ENCODE assay signal across 7 cellular contexts in the genomic region with DNA sequence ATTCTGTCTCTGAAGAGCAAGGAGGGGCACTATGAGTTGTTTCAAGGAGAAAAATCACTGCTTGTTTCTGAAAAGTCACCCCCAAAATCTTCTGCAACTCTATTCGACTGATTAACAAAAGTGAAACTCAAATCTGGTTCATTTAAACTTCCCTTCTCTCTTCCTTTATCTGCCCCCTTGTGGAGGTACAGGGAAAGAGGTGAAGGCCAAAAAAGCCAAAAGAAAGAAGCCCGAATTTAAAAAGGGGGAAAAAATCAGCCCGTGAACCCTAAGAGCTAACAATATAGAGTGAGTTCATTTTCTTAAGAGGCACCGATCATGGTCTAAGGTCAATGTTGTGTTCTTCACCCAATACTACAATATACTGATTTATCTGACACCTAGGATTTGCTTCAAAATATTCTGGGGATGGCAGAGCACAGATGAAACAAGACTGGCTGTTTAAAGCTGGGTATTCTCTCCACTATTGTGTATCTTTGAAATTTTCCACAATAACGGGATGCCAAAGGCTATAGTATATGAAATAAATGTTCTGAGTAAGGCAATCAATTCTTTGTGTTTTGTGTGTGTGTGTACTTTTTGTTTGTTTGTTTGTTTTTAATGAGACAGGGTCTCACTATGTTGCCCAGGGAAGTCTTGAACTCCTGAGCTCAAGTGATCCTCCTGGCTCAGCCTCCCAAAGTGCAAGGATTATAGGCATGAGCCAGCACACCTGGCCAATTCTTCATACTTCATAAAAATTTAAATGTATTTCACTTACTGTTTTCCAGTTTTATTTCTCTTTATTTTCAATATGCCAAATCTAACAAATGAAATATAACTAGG. TPM values are rescaled to one million over a fixed set of nuclear protein-coding genes. Genes with fewer than 3 reads are reported as not detected.
DNase-seq lines count a peak whose midpoint lies in the region; ATAC-seq and TF ChIP-seq lines count a peak whose summit lies in the region.

No MANE protein-coding gene starts in this region.

- no peaks in the 10 kb centered on the region for H3K36me3 ChIP-seq in neural cell (ENCODE audit: insufficient read depth, low read length)

- no peaks in the 10 kb centered on the region for H3K9me3 Mint-ChIP-seq in activated CD4-positive, alpha-beta memory T cell treated with anti-CD3 and anti-CD28 coated beads for 36 hours

- TF ChIP-seq EP300 in neural cell (conservative IDR thresholded peaks at IDR 0.05; ENCODE audit: poor library complexity, severe bottlenecking) = no peak

- H3F3A ChIP-seq in neural cell (ENCODE audit: insufficient read depth, low read length, poor library complexity, severe bottlenecking) = no peaks in the 10 kb centered on the region

- peaks cover 7% of the 10 kb centered on the region for H3K36me3 Mint-ChIP-seq in activated CD4-positive, alpha-beta memory T cell treated with anti-CD3 and anti-CD28 coated beads for 36 hours

- peak overlapping the region; percentile 5 for H3K27ac Mint-ChIP-seq in activated CD4-positive, alpha-beta memory T cell treated with anti-CD3 and anti-CD28 coated beads for 36 hours

- no peak overlapping the region for H2AFZ ChIP-seq in neural cell (ENCODE audit: low read depth, low read length)

- POLR2A ChIA-PET in activated CD4-positive, alpha-beta memory T cell treated with anti-CD3 and anti-CD28 coated beads for 36 hours (lab: Charles Lee) = interaction anchor here (0.9 kb wide), 1 partner anchor 333 kb away, joined by 3 read pairs; no protein-coding TSS in a partner anchor

- no peak overlapping the region for H3K4me2 ChIP-seq in neural cell (ENCODE audit: low read length)

- no peaks in the 10 kb centered on the region for H3K9me2 ChIP-seq in neural cell (ENCODE audit: insufficient read depth, low read length)

- no peaks in the 10 kb centered on the region for H3K27me3 ChIP-seq in neural cell (ENCODE audit: insufficient read depth, low read depth, low read length)

- no peak overlapping the region for H3K4me3 Mint-ChIP-seq in activated CD4-positive, alpha-beta memory T cell treated with anti-CD3 and anti-CD28 coated beads for 36 hours

- H3K4me3 ChIP-seq in neural cell (ENCODE audit: low read length) = no peak overlapping the region

- H3K9me3 ChIP-seq in neural cell (ENCODE audit: low read length) = no peaks in the 10 kb centered on the region

- peak; percentile 52 for TF ChIP-seq CTCF in neural cell (IDR thresholded peaks at IDR 0.05; ENCODE audit: poor library complexity, severe bottlenecking)

- CTCF ChIA-PET in activated CD4-positive, alpha-beta memory T cell treated with anti-CD3 and anti-CD28 coated beads for 36 hours (lab: Charles Lee) = interaction anchor here (0.6 to 2.7 kb wide), 28 partner anchors 9 to 649 kb away, joined by 3 to 52 read pairs (median 6); a partner anchor contains a TSS

- H3K27ac ChIP-seq in neural cell (ENCODE audit: low read length) = no peak overlapping the region

- peak; percentile 29 for DNase-seq in DMS53 treated with DMSO at 0.1 percent for 48 hours (lab: John Stamatoyannopoulos, UW; ENCODE audit: unreplicated experiment)
- DNase-seq in NCI-H2107 (lab: John Stamatoyannopoulos, UW) = peak; percentile 15
- DNase-seq in activated CD4-positive, alpha-beta memory T cell treated with anti-CD3 and anti-CD28 coated beads for 36 hours = peak; percentile 13
- peak; percentile 51 for DNase-seq in fibroblast of gingiva (ENCODE audit: low read depth)

- no peaks in the 10 kb centered on the region for H4K20me1 ChIP-seq in neural cell (ENCODE audit: insufficient read depth)

- H3K27me3 Mint-ChIP-seq in activated CD4-positive, alpha-beta memory T cell treated with anti-CD3 and anti-CD28 coated beads for 36 hours = no peaks in the 10 kb centered on the region

- ATAC-seq in GM21447 (IDR thresholded peaks at IDR 0.05; ENCODE audit: unreplicated experiment) (peak; percentile 83), GM21576 (IDR thresholded peaks at IDR 0.05; ENCODE audit: unreplicated experiment) (no peak)

- peak; percentile 40 for TF ChIP-seq RAD21 in neural cell (conservative IDR thresholded peaks at IDR 0.05)

- H3K4me1 Mint-ChIP-seq in activated CD4-positive, alpha-beta memory T cell treated with anti-CD3 and anti-CD28 coated beads for 36 hours (ENCODE audit: low read depth) = peaks cover 11% of the 10 kb centered on the region

- intact Hi-C loops in activated CD4-positive, alpha-beta memory T cell treated with anti-CD3 and anti-CD28 coated beads for 36 hours (cut with micrococcal nuclease) = loop anchor here (1.0 to 2.0 kb wide), 5 partner anchors 55 to 646 kb away; a partner anchor contains a TSS

- H3K9ac ChIP-seq in neural cell (ENCODE audit: low read length) = no peak overlapping the region

- no peaks in the 10 kb centered on the region for H3K79me2 ChIP-seq in neural cell (replicated peaks; ENCODE audit: insufficient read depth, low read length)

TF ChIP-seq in neural cell, 6 proteins besides CTCF, POLR2A, EP300 and RAD21:
- TF ChIP-seq SMC3 (conservative IDR thresholded peaks at IDR 0.05; ENCODE audit: poor library complexity) (peak; percentile 56), POLR2AphosphoS5 (IDR thresholded peaks at IDR 0.05) (no peak), MXI1 (conservative IDR thresholded peaks at IDR 0.05; ENCODE audit: poor library complexity, severe bottlenecking) (no peak), EZH2 (IDR thresholded peaks at IDR 0.05; ENCODE audit: borderline replicate concordance, insufficient read depth, low read length, poor library complexity, severe bottlenecking) (no peak), TAF1 (IDR thresholded peaks at IDR 0.05; ENCODE audit: low read depth) (no peak)
- TF ChIP-seq, protein P1, sequence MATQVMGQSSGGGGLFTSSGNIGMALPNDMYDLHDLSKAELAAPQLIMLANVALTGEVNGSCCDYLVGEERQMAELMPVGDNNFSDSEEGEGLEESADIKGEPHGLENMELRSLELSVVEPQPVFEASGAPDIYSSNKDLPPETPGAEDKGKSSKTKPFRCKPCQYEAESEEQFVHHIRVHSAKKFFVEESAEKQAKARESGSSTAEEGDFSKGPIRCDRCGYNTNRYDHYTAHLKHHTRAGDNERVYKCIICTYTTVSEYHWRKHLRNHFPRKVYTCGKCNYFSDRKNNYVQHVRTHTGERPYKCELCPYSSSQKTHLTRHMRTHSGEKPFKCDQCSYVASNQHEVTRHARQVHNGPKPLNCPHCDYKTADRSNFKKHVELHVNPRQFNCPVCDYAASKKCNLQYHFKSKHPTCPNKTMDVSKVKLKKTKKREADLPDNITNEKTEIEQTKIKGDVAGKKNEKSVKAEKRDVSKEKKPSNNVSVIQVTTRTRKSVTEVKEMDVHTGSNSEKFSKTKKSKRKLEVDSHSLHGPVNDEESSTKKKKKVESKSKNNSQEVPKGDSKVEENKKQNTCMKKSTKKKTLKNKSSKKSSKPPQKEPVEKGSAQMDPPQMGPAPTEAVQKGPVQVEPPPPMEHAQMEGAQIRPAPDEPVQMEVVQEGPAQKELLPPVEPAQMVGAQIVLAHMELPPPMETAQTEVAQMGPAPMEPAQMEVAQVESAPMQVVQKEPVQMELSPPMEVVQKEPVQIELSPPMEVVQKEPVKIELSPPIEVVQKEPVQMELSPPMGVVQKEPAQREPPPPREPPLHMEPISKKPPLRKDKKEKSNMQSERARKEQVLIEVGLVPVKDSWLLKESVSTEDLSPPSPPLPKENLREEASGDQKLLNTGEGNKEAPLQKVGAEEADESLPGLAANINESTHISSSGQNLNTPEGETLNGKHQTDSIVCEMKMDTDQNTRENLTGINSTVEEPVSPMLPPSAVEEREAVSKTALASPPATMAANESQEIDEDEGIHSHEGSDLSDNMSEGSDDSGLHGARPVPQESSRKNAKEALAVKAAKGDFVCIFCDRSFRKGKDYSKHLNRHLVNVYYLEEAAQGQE (IDR thresholded peaks at IDR 0.05; ENCODE audit: borderline replicate concordance) = no peak

RNA-seq across cellular contexts. Expression of a gene that starts 55.0 kb away (rescaled TPM):
- 10 to 100 TPM; 16.5 to 18.4 TPM for total RNA-seq in activated CD4-positive, alpha-beta memory T cell treated with anti-CD3 and anti-CD28 coated beads for 36 hours
- 4.5 and 8.2 TPM in 2 replicates for polyA plus RNA-seq in neural cell
- polyA minus RNA-seq in neural cell = 3.2 and 5.7 TPM in 2 replicates
